In genomic region chr13:45162821-45163220, GRCh38 we compare ENCODE assay signal across 16 cellular contexts. TPM values are rescaled to one million over a fixed set of nuclear protein-coding genes. Genes with fewer than 3 reads are reported as not detected.
DNase-seq lines count a peak whose midpoint lies in the region; ATAC-seq, FAIRE-seq and TF ChIP-seq lines count a peak whose summit lies in the region.
"Had no signal": no experiment of that assay in that cellular context is flagged by ENCODE, and none has a peak within 500 bp of the region (broad histone marks: within the 10 kb centered on the region; RNA-seq: fewer than 3 reads in every experiment).

No MANE protein-coding gene starts in this region.

- H3K4me3 ChIP-seq in AG09309 (ENCODE audit: control insufficient read depth, low read depth, low read length) (no peak overlapping the region), mammary epithelial cell (replicated peaks in 1 of 3; ENCODE audit: insufficient read depth in 1 of 3, low read depth in 2 of 3, low read length in 3 of 3) (no peak overlapping the region), dorsolateral prefrontal cortex (no peak overlapping the region)
- no peak overlapping the region for H3K4me3 ChIP-seq in CD8-positive, alpha-beta T cell (ENCODE audit: low read depth, low read length)
- H3K4me3 ChIP-seq: thoracic aorta had no signal

- peaks cover 20% of the 10 kb centered on the region for H3K4me1 ChIP-seq in mammary epithelial cell (ENCODE audit: insufficient read depth, low read length)
- no peaks in the 10 kb centered on the region for H3K4me1 ChIP-seq in CD8-positive, alpha-beta T cell (ENCODE audit: insufficient read depth, low read length)

- no peaks in the 10 kb centered on the region for H3K27me3 Mint-ChIP-seq in glutamatergic neuron (ENCODE audit: unreplicated experiment)
- no peaks in the 10 kb centered on the region for H3K27me3 Mint-ChIP-seq in CD8-positive, alpha-beta T cell (ENCODE audit: low read depth)
- H3K27me3 Mint-ChIP-seq: T-helper 17 cell had no signal

- TF ChIP-seq CTCF in AG09309 (IDR thresholded peaks at IDR 0.05; ENCODE audit: control insufficient read depth, insufficient read depth, low read depth, low read length, missing control alignments) (no peak), mammary epithelial cell (conservative IDR thresholded peaks at IDR 0.05 in 1 of 2, IDR thresholded peaks at IDR 0.05 in 1 of 2; ENCODE audit: extremely low read depth in 1 of 2, insufficient read depth in 1 of 2, low read depth in 1 of 2, low read length in 2 of 2) (no peak), dorsolateral prefrontal cortex (IDR thresholded peaks at IDR 0.05 in 54 of 56, conservative IDR thresholded peaks at IDR 0.05 in 2 of 56; ENCODE audit: low read depth in 1 of 56, partially characterized antibody in 56 of 56) (no peak), glutamatergic neuron (IDR thresholded peaks at IDR 0.05; ENCODE audit: partially characterized antibody, unreplicated experiment) (no peak)
- TF ChIP-seq CTCF in CD8-positive, alpha-beta T cell (IDR thresholded peaks at IDR 0.05) = no peak

- 0% methylated on average over 1 of the region's 1 CpG for WGBS in mammary epithelial cell (ENCODE audit: low coverage, missing lambda C conversion rate)

- H3K9me3 Mint-ChIP-seq in glutamatergic neuron (ENCODE audit: unreplicated experiment) = no peaks in the 10 kb centered on the region
- no peaks in the 10 kb centered on the region for H3K9me3 Mint-ChIP-seq in CD8-positive, alpha-beta T cell
- H3K9me3 Mint-ChIP-seq: nephron had no signal

- peak overlapping the region; percentile 7 for H3K9ac ChIP-seq in mammary epithelial cell (ENCODE audit: insufficient read depth, low read length)

- H3K4me3 Mint-ChIP-seq in glutamatergic neuron (ENCODE audit: unreplicated experiment) = no peak overlapping the region
- H3K4me3 Mint-ChIP-seq in CD8-positive, alpha-beta T cell = no peak overlapping the region
- H3K4me3 Mint-ChIP-seq: nephron, T-helper 17 cell had no signal

- dilution Hi-C loops in mammary epithelial cell (cut with HindIII; ENCODE audit: low sequenced_read_pairs) = no loop called here

- H4K20me1 ChIP-seq in mammary epithelial cell (ENCODE audit: insufficient read depth, low read length) = no peaks in the 10 kb centered on the region

- peak; percentile 54 for ATAC-seq in left colon
- no peak for ATAC-seq in CD8-positive, alpha-beta T cell
- ATAC-seq: T-helper 17 cell had no signal

- no peak for FAIRE-seq in HTR-8/SVneo (lab: Jason Lieb, UNC)
- FAIRE-seq: colon, GM18507 had no signal

- CTCF ChIA-PET in mammary epithelial cell (lab: Charles Lee; ENCODE audit: low non-redundant PET) = no interaction called here
- CTCF ChIA-PET in CD8-positive, alpha-beta T cell (lab: Charles Lee) = no interaction called here

- no peaks in the 10 kb centered on the region for H3K36me3 Mint-ChIP-seq in glutamatergic neuron (ENCODE audit: unreplicated experiment)
- peaks cover 55% of the 10 kb centered on the region for H3K36me3 Mint-ChIP-seq in CD8-positive, alpha-beta T cell

- H3K79me2 ChIP-seq in mammary epithelial cell (ENCODE audit: insufficient read depth, low read length) = peaks cover 44% of the 10 kb centered on the region

- intact Hi-C loops in mammary epithelial cell (cut with micrococcal nuclease) = no loop called here
- intact Hi-C loops in left colon (cut with DNase I, micrococcal nuclease) = no loop called here
- intact Hi-C loops in dorsolateral prefrontal cortex (cut with DNase I) = no loop called here
- intact Hi-C loops in CD8-positive, alpha-beta T cell (cut with DNase I, micrococcal nuclease) = no loop called here

- H3K4me2 ChIP-seq in mammary epithelial cell (ENCODE audit: insufficient read depth, low read depth, low read length) = peak overlapping the region; percentile 47

- BruUV-seq in mammary epithelial cell (replicated peaks; lab: Mats Ljungman, UMichigan) = no TSS peak

- H3K27ac Mint-ChIP-seq in glutamatergic neuron (ENCODE audit: unreplicated experiment) = no peak overlapping the region
- H3K27ac Mint-ChIP-seq in CD8-positive, alpha-beta T cell = no peak overlapping the region
- H3K27ac Mint-ChIP-seq: T-helper 17 cell had no signal

- peaks cover 3% of the 10 kb centered on the region for H3K36me3 ChIP-seq in mammary epithelial cell (ENCODE audit: insufficient read depth, low read length)
- no peaks in the 10 kb centered on the region for H3K36me3 ChIP-seq in CD8-positive, alpha-beta T cell (ENCODE audit: insufficient read depth, low read length)
- H3K36me3 ChIP-seq: thoracic aorta had no signal

- POLR2A ChIA-PET in CD8-positive, alpha-beta T cell (lab: Charles Lee) = no interaction called here

- DNase-seq in AG09309 (ENCODE audit: low read depth) (peak; percentile 74), HTR-8/SVneo (ENCODE audit: insufficient read length, low spot score) (peak; percentile 45), mammary epithelial cell (peak; percentile 87), left colon (no peak), SIG-M5 treated with dmso at 0.1 percent for 504 hours (lab: John Stamatoyannopoulos, UW; ENCODE audit: unreplicated experiment) (no peak), dorsolateral prefrontal cortex (no peak), glutamatergic neuron (no peak)
- DNase-seq in CD8-positive, alpha-beta T cell = no peak
- DNase-seq: activated T-cell treated with anti-CD3 and anti-CD28 coated beads for 4 hours, Calu3, NCI-H526, T-helper 17 cell had no signal

- peak overlapping the region; percentile 80 for H3K27ac ChIP-seq in mammary epithelial cell (ENCODE audit: insufficient read depth, low read depth, low read length)
- no peak overlapping the region for H3K27ac ChIP-seq in dorsolateral prefrontal cortex
- no peak overlapping the region for H3K27ac ChIP-seq in CD8-positive, alpha-beta T cell (ENCODE audit: low read depth, low read length)

- no peak overlapping the region for H2AFZ ChIP-seq in mammary epithelial cell (ENCODE audit: low read depth, low read length)

- H3K27me3 ChIP-seq in mammary epithelial cell (ENCODE audit: insufficient read depth, low read length) = no peaks in the 10 kb centered on the region
- H3K27me3 ChIP-seq in dorsolateral prefrontal cortex = no peaks in the 10 kb centered on the region
- no peaks in the 10 kb centered on the region for H3K27me3 ChIP-seq in CD8-positive, alpha-beta T cell (ENCODE audit: insufficient read depth, low read length)

- in situ Hi-C loops in mammary epithelial cell (cut with MboI; ENCODE audit: low sequenced_read_pairs in 2 of 2) = no loop called here

- H3K4me1 Mint-ChIP-seq in glutamatergic neuron (ENCODE audit: low read depth, unreplicated experiment) = no peaks in the 10 kb centered on the region
- H3K4me1 Mint-ChIP-seq in CD8-positive, alpha-beta T cell (ENCODE audit: low read depth) = no peaks in the 10 kb centered on the region

- H3K9me3 ChIP-seq in mammary epithelial cell (replicated peaks; ENCODE audit: insufficient read depth, low read length) = no peaks in the 10 kb centered on the region
- H3K9me3 ChIP-seq in CD8-positive, alpha-beta T cell (ENCODE audit: low read length) = no peaks in the 10 kb centered on the region
- H3K9me3 ChIP-seq: thoracic aorta had no signal

RNA-seq across cellular contexts. Expression of gene KCTD4, which starts 38.0 kb away (rescaled TPM):
- total RNA-seq in mammary epithelial cell (1 to 10 TPM in 1 of 2 donors, under 1 TPM in 1; 0.83 to 1.3 TPM), left colon (under 1 TPM in 1 of 2 donors, not detected in 1; 0.45 TPM), dorsolateral prefrontal cortex (10 to 100 TPM in 31 of 120 experiments, 1 to 10 TPM in 89; 1.7 to 19.8 (median 7.8) TPM), glutamatergic neuron (ENCODE audit: unreplicated experiment) (not detected)
- 1.6 TPM for polyA plus RNA-seq in mammary epithelial cell
- polyA minus RNA-seq in mammary epithelial cell = not detected
- not detected for total RNA-seq in CD8-positive, alpha-beta T cell
- total RNA-seq: Calu3, T-helper 17 cell, thoracic aorta had no signal

RNA-seq across cellular contexts. Expression of gene GTF2F2, which starts 42.5 kb away (rescaled TPM):
- 10 to 100 TPM; 26.5 to 48.9 TPM for total RNA-seq in mammary epithelial cell
- polyA plus RNA-seq in mammary epithelial cell = 25.2 TPM
- 8.6 TPM for polyA minus RNA-seq in mammary epithelial cell
- total RNA-seq in left colon = 10 to 100 TPM; 17.4 to 19.0 TPM
- total RNA-seq in dorsolateral prefrontal cortex = 10 to 100 TPM in 119 of 120 experiments, 1 to 10 TPM in 1; 9.9 to 19.8 (median 13.9) TPM
- total RNA-seq in glutamatergic neuron (ENCODE audit: unreplicated experiment) = 25.9 TPM
- 10 to 100 TPM; 13.2 to 14.8 TPM for total RNA-seq in CD8-positive, alpha-beta T cell

Comparison
In these comparisons a context has a peak if more than half of its experiments do, and no peak if none do; other contexts are left out.
1. DNase-seq: peak in AG09309 (single experiment), HTR-8/SVneo (single experiment) and mammary epithelial cell (single experiment); none in left colon (0 of 2), SIG-M5 treated with dmso at 0.1 percent for 504 hours (single experiment), dorsolateral prefrontal cortex (0 of 10), glutamatergic neuron (single experiment) and CD8-positive, alpha-beta T cell (0 of 7).